16 cellular contexts compared by ENCODE assay signal in the genomic region with DNA sequence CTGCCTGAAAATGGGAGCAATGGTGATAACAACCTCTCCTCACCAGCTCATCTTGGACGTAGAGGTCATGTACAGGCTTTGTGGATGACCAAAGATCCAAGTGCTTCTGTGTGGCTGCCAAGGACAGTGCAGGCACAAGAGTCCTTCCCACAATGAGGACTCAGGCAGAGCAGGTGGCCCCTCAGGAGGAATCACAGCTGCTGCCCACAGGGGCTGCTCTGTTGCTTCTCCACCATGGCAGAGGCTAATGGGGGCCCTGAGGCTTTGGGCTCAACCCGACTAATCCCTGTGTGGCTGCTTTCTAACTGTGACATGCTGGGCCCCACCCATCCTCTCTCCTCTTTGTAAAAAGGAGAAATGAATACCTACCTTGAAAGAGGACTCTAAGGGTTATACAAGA. TPM values are rescaled to one million over a fixed set of nuclear protein-coding genes. Genes with fewer than 3 reads are reported as not detected.
DNase-seq lines count a peak whose midpoint lies in the region; TF ChIP-seq lines count a peak whose summit lies in the region.
"Had no signal": no experiment of that assay in that cellular context is flagged by ENCODE, and none has a peak within 500 bp of the region (broad histone marks: within the 10 kb centered on the region; RNA-seq: fewer than 3 reads in every experiment).

No MANE protein-coding gene starts in this region.

- intact Hi-C loops in posterior vena cava (cut with DNase I) = no loop called here

- no peaks in the 10 kb centered on the region for H3K4me1 ChIP-seq in endodermal cell (ENCODE audit: control insufficient read depth, insufficient read depth, low read length)
- H3K4me1 ChIP-seq: BLaER1, HAP-1 had no signal

- no peaks in the 10 kb centered on the region for H3K36me3 ChIP-seq in endodermal cell (ENCODE audit: control insufficient read depth, insufficient read depth, low read length)
- H3K36me3 ChIP-seq: BLaER1, HAP-1 had no signal

- H3K4me1 Mint-ChIP-seq in endodermal cell = no peaks in the 10 kb centered on the region

- peak; percentile 46 for DNase-seq in NCI-H82 (lab: John Stamatoyannopoulos, UW)
- no peak for DNase-seq in NCI-H82 treated with DMSO at 0.1 percent for 48 hours (lab: John Stamatoyannopoulos, UW; ENCODE audit: unreplicated experiment)
- DNase-seq in endodermal cell = no peak
- DNase-seq in posterior vena cava (ENCODE audit: low spot score) = peak; percentile 58
- DNase-seq in NCI-H1694 treated with DMSO at 0.1 percent for 48 hours (lab: John Stamatoyannopoulos, UW) = no peak
- no peak for DNase-seq in GM19238 (ENCODE audit: insufficient read length, low spot score)
- no peak for DNase-seq in NCI-H1048 (lab: John Stamatoyannopoulos, UW)
- DNase-seq: 8988T; Calu3; CD8-positive, alpha-beta T cell; DMS79 treated with DMSO at 0.1 percent for 48 hours; GF-D8; IMR-90 had no signal

- H3K36me3 Mint-ChIP-seq in endodermal cell (ENCODE audit: low read depth) = no peaks in the 10 kb centered on the region
- H3K36me3 Mint-ChIP-seq: CD8-positive, alpha-beta T cell had no signal

- no peak overlapping the region for H3K4me3 Mint-ChIP-seq in endodermal cell
- H3K4me3 Mint-ChIP-seq: CD8-positive, alpha-beta T cell had no signal

- no peaks in the 10 kb centered on the region for H3K9me3 Mint-ChIP-seq in endodermal cell
- H3K9me3 Mint-ChIP-seq: CD8-positive, alpha-beta T cell had no signal

- no peaks in the 10 kb centered on the region for H3K9me3 ChIP-seq in endodermal cell (ENCODE audit: control insufficient read depth, low read length)
- H3K9me3 ChIP-seq: BLaER1, HAP-1 had no signal

- H3K9ac ChIP-seq in endodermal cell (ENCODE audit: extremely low read depth, low read length, poor library complexity, severe bottlenecking) = no peak overlapping the region
- H3K9ac ChIP-seq: BLaER1 had no signal

- peaks cover 2% of the 10 kb centered on the region for H3K27me3 Mint-ChIP-seq in endodermal cell (ENCODE audit: insufficient read depth)

- H3K4me3 ChIP-seq in endodermal cell (ENCODE audit: low read length) = no peak overlapping the region
- H3K4me3 ChIP-seq: BLaER1, GM12878, HAP-1 had no signal

- H3K27ac Mint-ChIP-seq in endodermal cell = peak overlapping the region; percentile 27
- H3K27ac Mint-ChIP-seq: CD8-positive, alpha-beta T cell had no signal

- H3K27ac ChIP-seq in endodermal cell (ENCODE audit: low read depth, low read length) = no peak overlapping the region
- H3K27ac ChIP-seq: BLaER1 had no signal

- 78 to 85% methylated on average over 1 to 2 of the region's 2 CpGs for WGBS in endodermal cell (ENCODE audit: insufficient coverage in 1 of 2, insufficient read length in 1 of 2), 2 experiments

- no peak for TF ChIP-seq CTCF in endodermal cell (conservative IDR thresholded peaks at IDR 0.05)

- H3K27me3 ChIP-seq in endodermal cell (ENCODE audit: control insufficient read depth, insufficient read depth, low read length, poor library complexity, severe bottlenecking) = no peaks in the 10 kb centered on the region
- H3K27me3 ChIP-seq: BLaER1 had no signal

RNA-seq across cellular contexts. Expression of gene MRPS22, which starts 58.1 kb away (rescaled TPM):
- 10 to 100 TPM; 34.8 to 38.7 TPM for total RNA-seq in endodermal cell
- 54.7 TPM for polyA plus RNA-seq in endodermal cell (2013, experiment 1 of 2)
- polyA plus RNA-seq in endodermal cell (2013, experiment 2 of 2) = 45.2 TPM
- 10 to 100 TPM; 30.3 to 34.6 TPM for total RNA-seq in posterior vena cava

Comparison
In these comparisons a context has a peak if more than half of its experiments do, and no peak if none do; other contexts are left out.
1. DNase-seq: peak in NCI-H82 (single experiment) and posterior vena cava (single experiment); none in NCI-H82 treated with DMSO at 0.1 percent for 48 hours (single experiment), endodermal cell (single experiment), NCI-H1694 treated with DMSO at 0.1 percent for 48 hours (single experiment), GM19238 (single experiment) and NCI-H1048 (single experiment).